ENCODE assay signal across 8 cellular contexts in the genomic region with DNA sequence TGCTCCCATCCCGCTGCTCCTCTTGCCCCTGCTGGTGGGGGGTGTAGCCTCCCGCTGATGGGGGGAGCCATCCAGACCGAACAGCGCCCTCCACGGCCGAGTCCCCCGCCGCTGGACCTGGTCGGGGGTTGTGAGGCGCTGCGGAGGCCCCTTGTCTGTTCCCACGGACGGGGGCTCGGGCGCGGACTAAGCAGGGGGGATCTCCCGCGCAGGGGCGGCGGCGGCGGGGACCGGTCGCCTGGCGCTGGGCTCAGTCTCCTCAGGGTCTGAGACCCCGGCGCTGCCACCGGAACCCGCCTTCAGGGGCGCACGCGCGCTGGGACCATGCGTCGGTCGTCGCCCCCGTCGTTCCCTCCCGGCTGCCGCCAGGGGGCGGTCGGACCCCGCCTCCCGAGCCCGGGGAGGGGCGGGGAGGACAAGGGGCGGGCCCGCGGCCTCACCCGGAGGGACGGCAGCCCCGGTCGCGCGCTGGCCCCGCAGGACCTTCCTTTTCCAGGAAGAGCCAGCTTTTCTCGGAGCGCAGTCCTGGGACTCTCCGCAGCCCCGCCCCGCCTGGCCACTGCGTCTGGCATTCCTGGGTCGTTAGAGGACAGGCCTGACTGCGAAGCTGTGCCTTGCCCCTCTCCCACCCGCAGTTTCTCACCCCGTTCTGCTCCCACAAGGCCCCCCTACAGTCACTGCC. TPM values are rescaled to one million over a fixed set of nuclear protein-coding genes. Genes with fewer than 3 reads are reported as not detected.
DNase-seq lines count a peak whose midpoint lies in the region; ATAC-seq and TF ChIP-seq lines count a peak whose summit lies in the region.

No MANE protein-coding gene starts in this region.

- H3K4me1 Mint-ChIP-seq in activated T-helper 2 cell treated with anti-CD3 and anti-CD28 coated beads, Interferon-gamma antibody, Interleukin-2, Interleukin-4, amounts not matched to agents 10 μg/mL and 5 μg/mL and 100 μg/mL, durations not matched to agents 14 hours and 24 hours and 36 hours (ENCODE audit: low read depth): peaks cover 60% of the 10 kb centered on the region
- peaks cover 36% of the 10 kb centered on the region for H3K4me1 Mint-ChIP-seq in nephron progenitor cell
- H3K4me1 Mint-ChIP-seq in stimulated activated naive CD8-positive, alpha-beta T cell treated with anti-CD3 and anti-CD28 coated beads, Interleukin-15, Interleukin-2, amounts not matched to agents 100 ng/mL and 50 ng/mL, for 24 hours (ENCODE audit: low read depth): peaks cover 55% of the 10 kb centered on the region

- peak overlapping the region; percentile 86 for H3K4me3 Mint-ChIP-seq in activated T-helper 2 cell treated with anti-CD3 and anti-CD28 coated beads, Interferon-gamma antibody, Interleukin-2, Interleukin-4, amounts not matched to agents 10 μg/mL and 5 μg/mL and 100 μg/mL, durations not matched to agents 14 hours and 24 hours and 36 hours (ENCODE audit: low read depth)
- H3K4me3 Mint-ChIP-seq in nephron progenitor cell: peak overlapping the region; percentile 87
- peak overlapping the region; percentile 85 for H3K4me3 Mint-ChIP-seq in stimulated activated naive CD8-positive, alpha-beta T cell treated with anti-CD3 and anti-CD28 coated beads, Interleukin-15, Interleukin-2, amounts not matched to agents 100 ng/mL and 50 ng/mL, for 24 hours

- no peaks in the 10 kb centered on the region for H3K9me3 ChIP-seq in Peyer's patch

- H3K27me3 ChIP-seq in Peyer's patch: no peaks in the 10 kb centered on the region

- peak; percentile 78 for DNase-seq in COR-L47 (lab: John Stamatoyannopoulos, UW)
- peak; percentile 46 for DNase-seq in HS-5 (ENCODE audit: low read depth)
- peak; percentile 75 to 95 (median 93) for DNase-seq in Peyer's patch
- DNase-seq in activated T-helper 2 cell treated with anti-CD3 and anti-CD28 coated beads, Interferon-gamma antibody, Interleukin-2, Interleukin-4, amounts not matched to agents 10 μg/mL and 5 μg/mL and 100 μg/mL, durations not matched to agents 14 hours and 24 hours and 36 hours (ENCODE audit: low spot score): peak; percentile 86
- DNase-seq in fibroblast of pulmonary artery (ENCODE audit: low read depth): peak; percentile 86
- peak; percentile 95 for DNase-seq in nephron progenitor cell

- no peaks in the 10 kb centered on the region for H3K36me3 ChIP-seq in Peyer's patch

- intact Hi-C loops in activated T-helper 2 cell treated with anti-CD3 and anti-CD28 coated beads, Interferon-gamma antibody, Interleukin-2, Interleukin-4, amounts not matched to agents 10 μg/mL and 5 μg/mL and 100 μg/mL, durations not matched to agents 14 hours and 24 hours and 36 hours (cut with micrococcal nuclease): loop anchor here (1.0 to 10.0 kb wide), 5 partner anchors 16 to 446 kb away; partner anchors contain the start of gene CLUAP1

- H3K27ac Mint-ChIP-seq in activated T-helper 2 cell treated with anti-CD3 and anti-CD28 coated beads, Interferon-gamma antibody, Interleukin-2, Interleukin-4, amounts not matched to agents 10 μg/mL and 5 μg/mL and 100 μg/mL, durations not matched to agents 14 hours and 24 hours and 36 hours: peak overlapping the region; percentile 89
- H3K27ac Mint-ChIP-seq in nephron progenitor cell: no peak overlapping the region
- peak overlapping the region; percentile 90 for H3K27ac Mint-ChIP-seq in stimulated activated naive CD8-positive, alpha-beta T cell treated with anti-CD3 and anti-CD28 coated beads, Interleukin-15, Interleukin-2, amounts not matched to agents 100 ng/mL and 50 ng/mL, for 24 hours

- peak in 1 of 2 donors; percentile 55 for TF ChIP-seq POLR2A in Peyer's patch (IDR thresholded peaks at IDR 0.05)

- ATAC-seq in GM19397 (IDR thresholded peaks at IDR 0.05; ENCODE audit: unreplicated experiment): peak; percentile 90

- H3K27me3 Mint-ChIP-seq in activated T-helper 2 cell treated with anti-CD3 and anti-CD28 coated beads, Interferon-gamma antibody, Interleukin-2, Interleukin-4, amounts not matched to agents 10 μg/mL and 5 μg/mL and 100 μg/mL, durations not matched to agents 14 hours and 24 hours and 36 hours (ENCODE audit: low read depth): no peaks in the 10 kb centered on the region
- H3K27me3 Mint-ChIP-seq in nephron progenitor cell (ENCODE audit: low read depth, poor library complexity): peaks cover 51% of the 10 kb centered on the region
- H3K27me3 Mint-ChIP-seq in stimulated activated naive CD8-positive, alpha-beta T cell treated with anti-CD3 and anti-CD28 coated beads, Interleukin-15, Interleukin-2, amounts not matched to agents 100 ng/mL and 50 ng/mL, for 24 hours: no peaks in the 10 kb centered on the region

- peaks cover 37% of the 10 kb centered on the region for H3K36me3 Mint-ChIP-seq in activated T-helper 2 cell treated with anti-CD3 and anti-CD28 coated beads, Interferon-gamma antibody, Interleukin-2, Interleukin-4, amounts not matched to agents 10 μg/mL and 5 μg/mL and 100 μg/mL, durations not matched to agents 14 hours and 24 hours and 36 hours (ENCODE audit: low read depth)
- H3K36me3 Mint-ChIP-seq in nephron progenitor cell (ENCODE audit: low read depth): no peaks in the 10 kb centered on the region
- H3K36me3 Mint-ChIP-seq in stimulated activated naive CD8-positive, alpha-beta T cell treated with anti-CD3 and anti-CD28 coated beads, Interleukin-15, Interleukin-2, amounts not matched to agents 100 ng/mL and 50 ng/mL, for 24 hours (ENCODE audit: low read depth): peaks cover 9% of the 10 kb centered on the region

- peak overlapping the region; percentile 75 to 92 (median 85) for H3K27ac ChIP-seq in Peyer's patch

- H3K9me3 Mint-ChIP-seq in activated T-helper 2 cell treated with anti-CD3 and anti-CD28 coated beads, Interferon-gamma antibody, Interleukin-2, Interleukin-4, amounts not matched to agents 10 μg/mL and 5 μg/mL and 100 μg/mL, durations not matched to agents 14 hours and 24 hours and 36 hours: no peaks in the 10 kb centered on the region
- H3K9me3 Mint-ChIP-seq in nephron progenitor cell: no peaks in the 10 kb centered on the region
- H3K9me3 Mint-ChIP-seq in stimulated activated naive CD8-positive, alpha-beta T cell treated with anti-CD3 and anti-CD28 coated beads, Interleukin-15, Interleukin-2, amounts not matched to agents 100 ng/mL and 50 ng/mL, for 24 hours: no peaks in the 10 kb centered on the region

- peaks cover 4 to 26% (median 17%) of the 10 kb centered on the region in 4 donors for H3K4me1 ChIP-seq in Peyer's patch

- H3K4me3 ChIP-seq in Peyer's patch (peak overlapping the region; percentile 80 to 96 (median 88)), fibroblast of pulmonary artery (replicated peaks; ENCODE audit: low read depth, low read length) (peak overlapping the region; percentile 77)

- TF ChIP-seq CTCF in Peyer's patch (IDR thresholded peaks at IDR 0.05): peak; percentile 97 to 99 (median 98)
- TF ChIP-seq CTCF in fibroblast of pulmonary artery (IDR thresholded peaks at IDR 0.05; ENCODE audit: low read length, missing control alignments): peak; percentile 37
- TF ChIP-seq CTCF in nephron progenitor cell (IDR thresholded peaks at IDR 0.05): peak; percentile 80

RNA-seq across cellular contexts. Expression of gene IL32, which starts 6.3 kb away (rescaled TPM):
- total RNA-seq in Peyer's patch: 100 to 1,000 TPM in 3 of 4 donors, 10 to 100 TPM in 1; 93.3 to 676 (median 590) TPM
- 773 and 798 TPM in 2 replicates for total RNA-seq in activated T-helper 2 cell treated with anti-CD3 and anti-CD28 coated beads, Interferon-gamma antibody, Interleukin-2, Interleukin-4, amounts not matched to agents 10 μg/mL and 5 μg/mL and 100 μg/mL, durations not matched to agents 14 hours and 24 hours and 36 hours

RNA-seq across cellular contexts. Expression of gene MMP25, which starts 12.8 kb away (rescaled TPM):
- 1 to 10 TPM in 3 of 4 donors, not detected in 1; 1.4 to 3.3 (median 2.4) TPM for total RNA-seq in Peyer's patch
- 7.7 TPM in 2 replicates for total RNA-seq in activated T-helper 2 cell treated with anti-CD3 and anti-CD28 coated beads, Interferon-gamma antibody, Interleukin-2, Interleukin-4, amounts not matched to agents 10 μg/mL and 5 μg/mL and 100 μg/mL, durations not matched to agents 14 hours and 24 hours and 36 hours

RNA-seq across cellular contexts. Expression of gene BICDL2, which starts 22.4 kb away (rescaled TPM):
- 100 to 1,000 TPM in 2 of 4 donors, 10 to 100 TPM in 2; 44.6 to 126 (median 93.8) TPM for total RNA-seq in Peyer's patch
- 0.71 and 0.84 TPM in 2 replicates for total RNA-seq in activated T-helper 2 cell treated with anti-CD3 and anti-CD28 coated beads, Interferon-gamma antibody, Interleukin-2, Interleukin-4, amounts not matched to agents 10 μg/mL and 5 μg/mL and 100 μg/mL, durations not matched to agents 14 hours and 24 hours and 36 hours

RNA-seq across cellular contexts. Expression of gene THOC6, which starts 35.3 kb away (rescaled TPM):
- total RNA-seq in Peyer's patch: 10 to 100 TPM in 3 of 4 donors, 1 to 10 TPM in 1; 9.6 to 64.4 (median 27.1) TPM
- 59.0 and 59.1 TPM in 2 replicates for total RNA-seq in activated T-helper 2 cell treated with anti-CD3 and anti-CD28 coated beads, Interferon-gamma antibody, Interleukin-2, Interleukin-4, amounts not matched to agents 10 μg/mL and 5 μg/mL and 100 μg/mL, durations not matched to agents 14 hours and 24 hours and 36 hours

RNA-seq across cellular contexts. Expression of gene HCFC1R1, which starts 35.4 kb away (rescaled TPM):
- total RNA-seq in Peyer's patch: 10 to 100 TPM; 14.0 to 38.0 (median 34.1) TPM
- 29.9 and 30.3 TPM in 2 replicates for total RNA-seq in activated T-helper 2 cell treated with anti-CD3 and anti-CD28 coated beads, Interferon-gamma antibody, Interleukin-2, Interleukin-4, amounts not matched to agents 10 μg/mL and 5 μg/mL and 100 μg/mL, durations not matched to agents 14 hours and 24 hours and 36 hours

Comparison
In these comparisons a context has a peak if more than half of its experiments do, and no peak if none do; other contexts are left out.
1. Peak in every context shown above with its lines: DNase-seq, ATAC-seq, H3K4me3 ChIP-seq and H3K27ac ChIP-seq.
2. CTCF ChIP-seq: peak in every context shown above with its lines; median percentile 98 in Peyer's patch; 80 in nephron progenitor cell; 37 in fibroblast of pulmonary artery.
3. RNA of gene BICDL2, which starts 22.4 kb away (total RNA-seq): 44.6 to 126 TPM in Peyer's patch; 0.71 to 0.84 TPM in activated T-helper 2 cell treated with anti-CD3 and anti-CD28 coated beads, Interferon-gamma antibody, Interleukin-2, Interleukin-4, amounts not matched to agents 10 μg/mL and 5 μg/mL and 100 μg/mL, durations not matched to agents 14 hours and 24 hours and 36 hours; every median in the first group is over 10 times any median in the second.